8 cellular contexts compared by ENCODE assay signal in the genomic region with DNA sequence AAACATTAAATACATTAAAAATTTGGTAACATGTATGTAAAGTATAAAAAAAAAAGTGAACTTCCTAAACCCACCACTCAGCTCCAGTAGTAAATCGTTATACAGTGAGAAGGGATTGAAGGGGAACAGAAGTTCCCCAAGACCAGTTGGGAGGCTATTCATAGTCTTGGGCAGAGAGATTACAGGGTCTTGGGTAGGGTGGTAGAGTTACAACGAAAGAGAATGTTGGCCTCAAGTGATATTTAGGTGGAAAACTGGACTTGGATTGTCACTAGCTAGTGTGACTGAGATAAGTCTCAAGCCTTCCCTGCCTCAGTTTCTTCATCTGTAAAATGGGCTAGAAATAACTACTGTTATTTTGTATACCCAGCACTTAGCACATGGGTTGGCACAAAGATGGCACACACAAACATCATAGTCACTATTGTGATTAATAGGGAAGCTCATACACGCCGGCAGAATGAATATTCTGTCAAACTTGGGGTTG. TPM values are rescaled to one million over a fixed set of nuclear protein-coding genes. Genes with fewer than 3 reads are reported as not detected.
A peak's percentile ranks its signal among the peaks of the same experiment; 100 is the strongest.
DNase-seq lines count a peak whose midpoint lies in the region; ATAC-seq, FAIRE-seq and TF ChIP-seq lines count a peak whose summit lies in the region.

No MANE protein-coding gene starts in this region.

- H3K27me3 ChIP-seq in AG04450 (ENCODE audit: control insufficient read depth, insufficient read depth, low read length): no peaks in the 10 kb centered on the region
- H3K27me3 ChIP-seq in HUES6 (ENCODE audit: control insufficient read depth, insufficient read depth, low read length): no peaks in the 10 kb centered on the region
- no peaks in the 10 kb centered on the region for H3K27me3 ChIP-seq in muscle layer of duodenum (ENCODE audit: low read depth, low read length)

- in situ Hi-C loops in ACHN (cut with HindIII; ENCODE audit: low pct_ligation_motif_present, low pct_unique_long_range_greater_than_20kb, low sequenced_read_pairs): no loop called here

- no peak for TF ChIP-seq CTCF in AG04450 (IDR thresholded peaks at IDR 0.05; ENCODE audit: low read depth, low read length)
- TF ChIP-seq CTCF in cardiac fibroblast (IDR thresholded peaks at IDR 0.05; ENCODE audit: low read depth, low read length): no peak

- H3K9ac ChIP-seq in HUES6 (ENCODE audit: low read length): no peak overlapping the region

- no peak for ATAC-seq in HG02588 (IDR thresholded peaks at IDR 0.05; ENCODE audit: unreplicated experiment)

- CTCF ChIA-PET in AG04450 (lab: Charles Lee): interaction anchor here (0.6 to 1.4 kb wide), 2 partner anchors 218 to 657 kb away, joined by 4 to 11 read pairs; no protein-coding TSS in a partner anchor

- no peak for DNase-seq in AG04450 (ENCODE audit: low read depth, low spot score)
- DNase-seq in cardiac fibroblast (ENCODE audit: low read depth in 2 of 2): no peak
- DNase-seq in hippocampal formation (lab: John Stamatoyannopoulos, UW): no peak
- DNase-seq in GM19239 (ENCODE audit: insufficient read length, low spot score): no peak
- DNase-seq in ACHN: no peak

- H3K9me3 ChIP-seq in AG04450 (ENCODE audit: control insufficient read depth, insufficient read depth, low read length): no peaks in the 10 kb centered on the region; the same call in 1 of the 2 replicates
- no peaks in the 10 kb centered on the region for H3K9me3 ChIP-seq in HUES6 (ENCODE audit: control insufficient read depth, insufficient read depth, low read depth, low read length)
- H3K9me3 ChIP-seq in muscle layer of duodenum (ENCODE audit: control insufficient read depth in 1 of 2, low read length in 2 of 2): no peaks in the 10 kb centered on the region

- H3K36me3 ChIP-seq in HUES6 (ENCODE audit: control insufficient read depth, insufficient read depth, low read length) (peaks cover 5% of the 10 kb centered on the region), muscle layer of duodenum (ENCODE audit: control insufficient read depth in 1 of 2, insufficient read depth in 2 of 2, low read length in 2 of 2) (no peaks in the 10 kb centered on the region)

- POLR2A ChIA-PET in AG04450 (lab: Yijun Ruan, JAX): interaction anchor here (0.6 to 1.2 kb wide), 4 partner anchors 14 to 187 kb away, joined by 3 to 18 read pairs (median 10); partner anchors contain the start of gene KLHL24

- H3K4me3 ChIP-seq in AG04450 (ENCODE audit: low read depth, low read length): peak overlapping the region; percentile 96
- peak overlapping the region; percentile 96 for H3K4me3 ChIP-seq in HUES6 (ENCODE audit: low read depth, low read length)
- peak overlapping the region; percentile 72 to 92 for H3K4me3 ChIP-seq in cardiac fibroblast (replicated peaks in 1 of 2; ENCODE audit: low read depth in 2 of 2, low read length in 2 of 2)
- H3K4me3 ChIP-seq in muscle layer of duodenum (ENCODE audit: low read depth in 1 of 2, low read length in 2 of 2): peak overlapping the region; percentile 72 to 97

- H3K4me1 ChIP-seq in HUES6 (ENCODE audit: control insufficient read depth, insufficient read depth, low read length): peaks cover 17% of the 10 kb centered on the region
- peaks cover 0 to 15% of the 10 kb centered on the region in 2 donors for H3K4me1 ChIP-seq in muscle layer of duodenum (ENCODE audit: control insufficient read depth in 1 of 2, insufficient read depth in 2 of 2, low read length in 2 of 2)

- no peak overlapping the region for H3K27ac ChIP-seq in AG04450 (ENCODE audit: low read depth, low read length)
- no peak overlapping the region for H3K27ac ChIP-seq in HUES6 (ENCODE audit: low read depth, low read length)
- peak overlapping the region; percentile 62 for H3K27ac ChIP-seq in muscle layer of duodenum (ENCODE audit: low read length)

- no peak for FAIRE-seq in GM19239 (lab: Jason Lieb, UNC)

RNA-seq across cellular contexts. Expression of gene YEATS2, which starts 0.4 kb away (rescaled TPM):
- polyA plus RNA-seq in AG04450 (2011; rRNA removed): 34.8 and 38.3 TPM in 2 replicates
- polyA minus RNA-seq in AG04450 (2011; rRNA and poly(A)+ RNA removed): 47.3 and 54.2 TPM in 2 replicates
